Comparison of ENCODE assay signal across 14 cellular contexts in genomic region chr9:138014570-138014958, GRCh38.
A peak's percentile ranks its signal among the peaks of the same experiment; 100 is the strongest.
DNase-seq lines count a peak whose midpoint lies in the region; ATAC-seq and TF ChIP-seq lines count a peak whose summit lies in the region.
"Had no signal": no experiment of that assay in that cellular context is flagged by ENCODE, and none has a peak within 500 bp of the region (broad histone marks: within the 10 kb centered on the region; RNA-seq: fewer than 3 reads in every experiment).

No MANE protein-coding gene starts in this region.

- H3K36me3 ChIP-seq in BLaER1 = no peaks in the 10 kb centered on the region
- no peaks in the 10 kb centered on the region for H3K36me3 ChIP-seq in H7 (replicated peaks; ENCODE audit: control insufficient read depth, insufficient read depth, low read length)
- H3K36me3 ChIP-seq in endodermal cell (ENCODE audit: control insufficient read depth, insufficient read depth, low read length) = no peaks in the 10 kb centered on the region
- H3K36me3 ChIP-seq in spleen = no peaks in the 10 kb centered on the region

- H3K4me1 ChIP-seq in BLaER1 = peaks cover 42% of the 10 kb centered on the region
- no peaks in the 10 kb centered on the region for H3K4me1 ChIP-seq in endodermal cell (ENCODE audit: control insufficient read depth, insufficient read depth, low read length)
- no peaks in the 10 kb centered on the region for H3K4me1 ChIP-seq in spleen
- H3K4me1 ChIP-seq: Caco-2 had no signal

- H3K4me3 ChIP-seq in BLaER1 (no peak overlapping the region), H7 (ENCODE audit: insufficient read depth, low read depth, low read length) (no peak overlapping the region), endodermal cell (ENCODE audit: low read length) (no peak overlapping the region), spleen (no peak overlapping the region)
- H3K4me3 ChIP-seq: GM23248 had no signal

- H3K27me3 Mint-ChIP-seq in endodermal cell (ENCODE audit: insufficient read depth) = no peaks in the 10 kb centered on the region
- H3K27me3 Mint-ChIP-seq in mesothelial cell of epicardium (ENCODE audit: low read depth) = peaks cover 17% of the 10 kb centered on the region
- no peaks in the 10 kb centered on the region for H3K27me3 Mint-ChIP-seq in stimulated activated memory B cell treated with anti-CD40 and anti-IgM and Interleukin-4, amounts not matched to agents 10 μg/mL and 1 μg/mL and 100 μg/mL, for 72 hours
- H3K27me3 Mint-ChIP-seq: B cell; CD4-positive, alpha-beta T cell; IgD-negative memory B cell had no signal

- H3K27ac ChIP-seq in BLaER1 (peak overlapping the region; percentile 11; the same call in 1 of the 2 replicates), endodermal cell (ENCODE audit: low read depth, low read length) (no peak overlapping the region), spleen (no peak overlapping the region), substantia nigra (ENCODE audit: low read depth, low read length, poor library complexity, severe bottlenecking) (no peak overlapping the region)
- H3K27ac ChIP-seq: C4-2B, GM23248 had no signal

- no peak overlapping the region for H3K4me3 Mint-ChIP-seq in endodermal cell
- H3K4me3 Mint-ChIP-seq in mesothelial cell of epicardium = no peak overlapping the region
- no peak overlapping the region for H3K4me3 Mint-ChIP-seq in stimulated activated memory B cell treated with anti-CD40 and anti-IgM and Interleukin-4, amounts not matched to agents 10 μg/mL and 1 μg/mL and 100 μg/mL, for 72 hours
- H3K4me3 Mint-ChIP-seq: B cell; CD4-positive, alpha-beta T cell had no signal

- H3K27me3 ChIP-seq in BLaER1 = no peaks in the 10 kb centered on the region
- H3K27me3 ChIP-seq in H7 (ENCODE audit: control insufficient read depth, insufficient read depth, low read length) = no peaks in the 10 kb centered on the region
- no peaks in the 10 kb centered on the region for H3K27me3 ChIP-seq in endodermal cell (ENCODE audit: control insufficient read depth, insufficient read depth, low read length, poor library complexity, severe bottlenecking)
- H3K27me3 ChIP-seq in spleen (replicated peaks in 1 of 7) = peaks cover 0 to 9% (median 0%) of the 10 kb centered on the region in 7 donors

- 80 to 81% methylated on average over 1 to 6 of the region's 6 CpGs for WGBS in endodermal cell (ENCODE audit: insufficient coverage in 1 of 2, insufficient read length in 1 of 2), 2 experiments
- WGBS in spleen, 5 donors = 76 to 86% (median 83%) methylated on average over 6 of the region's 6 CpGs

- H3K9ac ChIP-seq in BLaER1 = no peak overlapping the region
- no peak overlapping the region for H3K9ac ChIP-seq in endodermal cell (ENCODE audit: extremely low read depth, low read length, poor library complexity, severe bottlenecking)
- H3K9ac ChIP-seq: GM23248 had no signal

- peak; percentile 10 for DNase-seq in H7
- peak; percentile 24 for DNase-seq in endodermal cell
- DNase-seq in spleen = peak; percentile 48
- no peak for DNase-seq in mesothelial cell of epicardium (ENCODE audit: low spot score in 2 of 2, unreplicated experiment in 2 of 2)
- DNase-seq in substantia nigra (lab: John Stamatoyannopoulos, UW) = no peak
- DNase-seq: Caco-2, GM23248 had no signal

- no peak for ATAC-seq in stimulated activated memory B cell treated with anti-CD40 and anti-IgM and Interleukin-4, amounts not matched to agents 10 μg/mL and 1 μg/mL and 100 μg/mL, for 72 hours
- ATAC-seq: HepG2 had no signal

- H3K9me3 Mint-ChIP-seq in endodermal cell (no peaks in the 10 kb centered on the region), mesothelial cell of epicardium (no peaks in the 10 kb centered on the region)
- H3K9me3 Mint-ChIP-seq in stimulated activated memory B cell treated with anti-CD40 and anti-IgM and Interleukin-4, amounts not matched to agents 10 μg/mL and 1 μg/mL and 100 μg/mL, for 72 hours = no peaks in the 10 kb centered on the region
- H3K9me3 Mint-ChIP-seq: CD4-positive, alpha-beta T cell; IgD-negative memory B cell had no signal

- H3K36me3 Mint-ChIP-seq in endodermal cell (ENCODE audit: low read depth) (no peaks in the 10 kb centered on the region), mesothelial cell of epicardium (no peaks in the 10 kb centered on the region)
- H3K36me3 Mint-ChIP-seq in stimulated activated memory B cell treated with anti-CD40 and anti-IgM and Interleukin-4, amounts not matched to agents 10 μg/mL and 1 μg/mL and 100 μg/mL, for 72 hours = no peaks in the 10 kb centered on the region
- H3K36me3 Mint-ChIP-seq: IgD-negative memory B cell had no signal

- peak overlapping the region; percentile 74 for H3K4me2 ChIP-seq in BLaER1

- H3K27ac Mint-ChIP-seq in endodermal cell (no peak overlapping the region), mesothelial cell of epicardium (no peak overlapping the region)
- H3K27ac Mint-ChIP-seq in stimulated activated memory B cell treated with anti-CD40 and anti-IgM and Interleukin-4, amounts not matched to agents 10 μg/mL and 1 μg/mL and 100 μg/mL, for 72 hours = no peak overlapping the region
- H3K27ac Mint-ChIP-seq: B cell; CD4-positive, alpha-beta T cell had no signal

- no peaks in the 10 kb centered on the region for H3K9me3 ChIP-seq in BLaER1
- peaks cover 4% of the 10 kb centered on the region for H3K9me3 ChIP-seq in endodermal cell (ENCODE audit: control insufficient read depth, low read length)
- H3K9me3 ChIP-seq in spleen = no peaks in the 10 kb centered on the region
- H3K9me3 ChIP-seq: Caco-2 had no signal

- intact Hi-C loops in spleen (cut with DNase I; ENCODE audit: low total_unique reads) = no loop called here

- H3K4me1 Mint-ChIP-seq in endodermal cell (no peaks in the 10 kb centered on the region), mesothelial cell of epicardium (no peaks in the 10 kb centered on the region)
- no peaks in the 10 kb centered on the region for H3K4me1 Mint-ChIP-seq in stimulated activated memory B cell treated with anti-CD40 and anti-IgM and Interleukin-4, amounts not matched to agents 10 μg/mL and 1 μg/mL and 100 μg/mL, for 72 hours
- H3K4me1 Mint-ChIP-seq: B cell, IgD-negative memory B cell had no signal

- no peak for TF ChIP-seq POLR2A in spleen (IDR thresholded peaks at IDR 0.05)

- no peak for TF ChIP-seq CTCF in endodermal cell (conservative IDR thresholded peaks at IDR 0.05)
- no peak for TF ChIP-seq CTCF in spleen (IDR thresholded peaks at IDR 0.05 in 8 of 11, conservative IDR thresholded peaks at IDR 0.05 in 3 of 11)
- no peak for TF ChIP-seq CTCF in mesothelial cell of epicardium (IDR thresholded peaks at IDR 0.05; ENCODE audit: unreplicated experiment)

- no peaks in the 10 kb centered on the region for H4K20me1 ChIP-seq in BLaER1

Comparison
In these comparisons a context has a peak if more than half of its experiments do, and no peak if none do; other contexts are left out.
1. DNase-seq: peak in H7 (single experiment), endodermal cell (single experiment) and spleen (single experiment); none in mesothelial cell of epicardium (0 of 2) and substantia nigra (0 of 49).